In genomic region chr2:48043746-48044145, GRCh38 we compare ENCODE assay signal across 19 cellular contexts.
"Had no signal": no experiment of that assay in that cellular context is flagged by ENCODE, and none has a peak within 500 bp of the region (broad histone marks: within the 10 kb centered on the region; RNA-seq: fewer than 3 reads in every experiment).

No MANE protein-coding gene starts in this region.

- H3K27ac ChIP-seq: adrenal gland, coronary artery, esophagus squamous epithelium, gastroesophageal sphincter had no signal

- H3K36me3 Mint-ChIP-seq: activated naive CD8-positive, alpha-beta T cell had no signal

- H3K27me3 ChIP-seq: adrenal gland, esophagus squamous epithelium, gastroesophageal sphincter had no signal

- H3K27ac Mint-ChIP-seq: activated CD8-positive, alpha-beta T cell treated with anti-CD3 and anti-CD28 coated beads, Interleukin-2, amount 10 ng/mL, durations not matched to agents 7 days and 5 days; activated naive CD8-positive, alpha-beta T cell; naive thymus-derived CD4-positive, alpha-beta T cell; T-helper 1 cell treated with Interleukin-12 subunit alpha and Interleukin-12 subunit beta and Interleukin-4 antibody, amounts not matched to agents 30 μg/mL and 1 μg/mL, for 36 hours had no signal

- H3K4me1 Mint-ChIP-seq: naive thymus-derived CD4-positive, alpha-beta T cell had no signal

- H3K4me1 ChIP-seq: adrenal gland, gastroesophageal sphincter had no signal

- H3K36me3 ChIP-seq: adrenal gland, esophagus squamous epithelium, gastroesophageal sphincter had no signal

- ATAC-seq: activated CD8-positive, alpha-beta T cell treated with anti-CD3 and anti-CD28 coated beads, Interleukin-2, amount 10 ng/mL, durations not matched to agents 7 days and 5 days; gastroesophageal sphincter; naive thymus-derived CD4-positive, alpha-beta T cell; sciatic nerve had no signal

- H3K9me3 ChIP-seq: adrenal gland, esophagus squamous epithelium, gastroesophageal sphincter had no signal

- H3K4me3 ChIP-seq: adrenal gland, coronary artery, esophagus squamous epithelium, gastroesophageal sphincter had no signal

- DNase-seq: activated CD4-positive, alpha-beta T cell treated with anti-CD3 and anti-CD28 coated beads, Interleukin-2, amount 50 U/mL, for 1 hour; activated CD8-positive, alpha-beta T cell treated with anti-CD3 and anti-CD28 coated beads, Interleukin-2, amount 10 ng/mL, durations not matched to agents 7 days and 5 days; activated T-cell treated with anti-CD3 and anti-CD28 coated beads, Interleukin-2, amount 50 U/mL, for 1 hour; cerebellar nuclear complex; esophagus squamous epithelium; head of caudate nucleus; hypothalamus; naive thymus-derived CD4-positive, alpha-beta T cell; occipital lobe; small intestine; stimulated activated CD4-positive, alpha-beta T cell treated with anti-CD3 and anti-CD28 coated beads, Interleukin-4, amount 100 ng/mL, for 1 hour; stimulated activated naive CD4-positive, alpha-beta T cell treated with Interleukin-2 at 50 U/mL for 16 hours had no signal

- H3K9me3 Mint-ChIP-seq: neural crest cell had no signal

- H3K4me3 Mint-ChIP-seq: activated CD8-positive, alpha-beta T cell treated with anti-CD3 and anti-CD28 coated beads, Interleukin-2, amount 10 ng/mL, durations not matched to agents 7 days and 5 days; activated naive CD8-positive, alpha-beta T cell; naive thymus-derived CD4-positive, alpha-beta T cell; neural crest cell; T-helper 1 cell treated with Interleukin-12 subunit alpha and Interleukin-12 subunit beta and Interleukin-4 antibody, amounts not matched to agents 30 μg/mL and 1 μg/mL, for 36 hours had no signal
